ENCODE assay signal across 19 cellular contexts in genomic region chr5:2591777-2592453, GRCh38.
"Had no signal": no experiment of that assay in that cellular context is flagged by ENCODE, and none has a peak within 500 bp of the region (broad histone marks: within the 10 kb centered on the region; RNA-seq: fewer than 3 reads in every experiment).

No MANE protein-coding gene starts in this region.

- H3K4me3 ChIP-seq: coronary artery, sigmoid colon, tibial artery had no signal

- H3K9me3 ChIP-seq: tibial artery had no signal

- H3K4me3 Mint-ChIP-seq: activated naive CD8-positive, alpha-beta T cell treated with anti-CD3 and anti-CD28 coated beads, Interleukin-2, amount 10 ng/mL, durations not matched to agents 7 days and 5 days; brain; central memory CD8-positive, alpha-beta T cell; immature natural killer cell had no signal

- DNase-seq: activated CD4-positive, alpha-beta T cell treated with anti-CD3 and anti-CD28 coated beads, Interleukin-2, amount 50 U/mL, for 1 hour; activated naive CD4-positive, alpha-beta T cell; activated naive CD8-positive, alpha-beta T cell treated with anti-CD3 and anti-CD28 coated beads, Interleukin-2, amount 10 ng/mL, durations not matched to agents 7 days and 5 days; activated T-cell treated with anti-CD3 and anti-CD28 coated beads for 4 hours; effector CD4-positive, alpha-beta T cell; foreskin melanocyte; immature natural killer cell; midbrain; sigmoid colon; stimulated activated CD4-positive, alpha-beta T cell treated with anti-CD3 and anti-CD28 coated beads, Interleukin-2, amount 100 ng/mL, for 24 hours; T-helper 2 cell; tibial artery had no signal

- H3K36me3 ChIP-seq: sigmoid colon, tibial artery had no signal

- H3K27me3 ChIP-seq: sigmoid colon had no signal

- ATAC-seq: left lobe of liver had no signal

- H3K27ac ChIP-seq: coronary artery, sigmoid colon, tibial artery had no signal

- H3K27me3 Mint-ChIP-seq: activated naive CD8-positive, alpha-beta T cell treated with anti-CD3 and anti-CD28 coated beads, Interleukin-2, amount 10 ng/mL, durations not matched to agents 7 days and 5 days; central memory CD8-positive, alpha-beta T cell had no signal

- H3K4me1 Mint-ChIP-seq: activated naive CD8-positive, alpha-beta T cell treated with anti-CD3 and anti-CD28 coated beads, Interleukin-2, amount 10 ng/mL, durations not matched to agents 7 days and 5 days; brain; central memory CD8-positive, alpha-beta T cell; immature natural killer cell had no signal

- H3K4me1 ChIP-seq: sigmoid colon, tibial artery had no signal

- FAIRE-seq: endothelial cell of umbilical vein, TTC549, urothelium cell line had no signal

- H3K36me3 Mint-ChIP-seq: activated naive CD8-positive, alpha-beta T cell treated with anti-CD3 and anti-CD28 coated beads, Interleukin-2, amount 10 ng/mL, durations not matched to agents 7 days and 5 days; brain; immature natural killer cell had no signal

- H3K27ac Mint-ChIP-seq: activated naive CD8-positive, alpha-beta T cell treated with anti-CD3 and anti-CD28 coated beads, Interleukin-2, amount 10 ng/mL, durations not matched to agents 7 days and 5 days; brain; immature natural killer cell had no signal

- H3K9me3 Mint-ChIP-seq: activated naive CD8-positive, alpha-beta T cell treated with anti-CD3 and anti-CD28 coated beads, Interleukin-2, amount 10 ng/mL, durations not matched to agents 7 days and 5 days; central memory CD8-positive, alpha-beta T cell had no signal
